Comparison of ENCODE assay signal across 1 cellular context in genomic region chr1:224068458-224068770, GRCh38.
TF ChIP-seq lines count a peak whose summit lies in the region.

No MANE protein-coding gene starts in this region.

TF ChIP-seq in IMR-90, 13 proteins besides CTCF, POLR2A, EP300 and RAD21 (continued from another document):
- no peak for TF ChIP-seq ELK1 (IDR thresholded peaks at IDR 0.05; ENCODE audit: borderline replicate concordance, low read depth, low read length)
